ENCODE assay signal across 9 cellular contexts in genomic region chr16:88924834-88925539, GRCh38. TPM values are rescaled to one million over a fixed set of nuclear protein-coding genes. Genes with fewer than 3 reads are reported as not detected.
A peak's percentile ranks its signal among the peaks of the same experiment; 100 is the strongest.
DNase-seq lines count a peak whose midpoint lies in the region; ATAC-seq and TF ChIP-seq lines count a peak whose summit lies in the region.
"Had no signal": no experiment of that assay in that cellular context is flagged by ENCODE, and none has a peak within 500 bp of the region (broad histone marks: within the 10 kb centered on the region; RNA-seq: fewer than 3 reads in every experiment).

No MANE protein-coding gene starts in this region.

- H3K9me2 ChIP-seq in DOHH2 (replicated peaks; ENCODE audit: control insufficient read depth, low read length) (no peaks in the 10 kb centered on the region), OCI-LY1 (ENCODE audit: low read depth, low read length) (no peaks in the 10 kb centered on the region)

- peak overlapping the region; percentile 41 for H3K4ac ChIP-seq in neuronal stem cell (ENCODE audit: low read length)

- H2BK120ac ChIP-seq in neuronal stem cell (ENCODE audit: low read depth, low read length): no peak overlapping the region

- peaks cover 98% of the 10 kb centered on the region for H3K79me2 ChIP-seq in DOHH2 (ENCODE audit: control insufficient read depth, low read length)
- no peaks in the 10 kb centered on the region for H3K79me2 ChIP-seq in OCI-LY1 (ENCODE audit: insufficient read depth, low read length)

- DNase-seq in HEK293T (ENCODE audit: extremely low spot score): peak; percentile 68
- DNase-seq in dermis blood vessel endothelial cell: peak; percentile 82
- DNase-seq in neuronal stem cell (ENCODE audit: low spot score): no peak
- DNase-seq in effector memory CD4-positive, alpha-beta T cell: no peak

- H2AK5ac ChIP-seq in neuronal stem cell (ENCODE audit: low read depth, low read length): peak overlapping the region; percentile 20

- no peaks in the 10 kb centered on the region for H3K9me3 ChIP-seq in DOHH2 (ENCODE audit: control insufficient read depth, insufficient read depth, low read length)
- H3K9me3 ChIP-seq in OCI-LY1 (ENCODE audit: low read length): no peaks in the 10 kb centered on the region
- peaks cover 0 to under 1% of the 10 kb centered on the region in 2 donors for H3K9me3 ChIP-seq in neuronal stem cell (replicated peaks in 1 of 2; ENCODE audit: control insufficient read depth in 2 of 2, insufficient read depth in 1 of 2, low read depth in 1 of 2, low read length in 2 of 2)
- no peaks in the 10 kb centered on the region for H3K9me3 ChIP-seq in effector memory CD4-positive, alpha-beta T cell (ENCODE audit: control insufficient read depth, low read length)
- H3K9me3 ChIP-seq: ovary had no signal

- peak overlapping the region; percentile 75 for H3K14ac ChIP-seq in neuronal stem cell (ENCODE audit: low read length)

- H3K27me3 ChIP-seq in DOHH2 (ENCODE audit: control insufficient read depth, low read length) (no peaks in the 10 kb centered on the region), OCI-LY1 (ENCODE audit: insufficient read depth, low read length) (no peaks in the 10 kb centered on the region; the same call in 1 of the 2 replicates), neuronal stem cell (ENCODE audit: control insufficient read depth in 3 of 3, insufficient read depth in 3 of 3, low read depth in 1 of 3, low read length in 3 of 3) (peaks cover 0 to 51% (median 0%) of the 10 kb centered on the region in 3 experiments)
- H3K27me3 ChIP-seq in effector memory CD4-positive, alpha-beta T cell (replicated peaks; ENCODE audit: control insufficient read depth, insufficient read depth, low read length, poor library complexity, severe bottlenecking): no peaks in the 10 kb centered on the region
- H3K27me3 ChIP-seq: ovary had no signal

- no peak overlapping the region for H3K4me3 ChIP-seq in DOHH2 (ENCODE audit: low read length)
- H3K4me3 ChIP-seq in OCI-LY1 (ENCODE audit: low read depth, low read length, poor library complexity, severe bottlenecking): no peak overlapping the region
- H3K4me3 ChIP-seq in neuronal stem cell (ENCODE audit: low read length in 2 of 2): no peak overlapping the region
- no peak overlapping the region for H3K4me3 ChIP-seq in effector memory CD4-positive, alpha-beta T cell (ENCODE audit: insufficient read depth, low read depth, low read length, poor library complexity, severe bottlenecking)
- H3K4me3 ChIP-seq: ovary had no signal

- H3K9ac ChIP-seq in OCI-LY1 (ENCODE audit: low read length): no peak overlapping the region
- H3K9ac ChIP-seq in neuronal stem cell (ENCODE audit: low read depth, low read length, poor library complexity): peak overlapping the region; percentile 37

- H2AFZ ChIP-seq in OCI-LY1 (ENCODE audit: low read length) (no peak overlapping the region), neuronal stem cell (ENCODE audit: low read length) (peak overlapping the region; percentile 40)

- H4K20me1 ChIP-seq in DOHH2 (ENCODE audit: control insufficient read depth, insufficient read depth, low read depth, low read length): peaks cover 31% of the 10 kb centered on the region
- H4K20me1 ChIP-seq in OCI-LY1 (ENCODE audit: insufficient read depth, low read length): no peaks in the 10 kb centered on the region

- peak overlapping the region; percentile 80 for H3K18ac ChIP-seq in neuronal stem cell (ENCODE audit: low read length)

- H2BK5ac ChIP-seq in neuronal stem cell (ENCODE audit: low read length): peak overlapping the region; percentile 35

- CTCF ChIA-PET in HEK293T (lab: Yijun Ruan, JAX): no interaction called here

- H4K91ac ChIP-seq in neuronal stem cell (ENCODE audit: low read depth, low read length, poor library complexity): no peak overlapping the region

- no peak overlapping the region for H3K27ac ChIP-seq in DOHH2 (ENCODE audit: low read depth, low read length)
- no peak overlapping the region for H3K27ac ChIP-seq in OCI-LY1 (ENCODE audit: low read depth, low read length, poor library complexity, severe bottlenecking)
- H3K27ac ChIP-seq in neuronal stem cell (replicated peaks; ENCODE audit: low read length): no peak overlapping the region
- no peak overlapping the region for H3K27ac ChIP-seq in effector memory CD4-positive, alpha-beta T cell (ENCODE audit: insufficient read depth, low read length, poor library complexity, severe bottlenecking)
- H3K27ac ChIP-seq: ovary had no signal

- peak overlapping the region; percentile 84 for H2BK12ac ChIP-seq in neuronal stem cell (ENCODE audit: low read length)

- peaks cover 1% of the 10 kb centered on the region for H3K79me1 ChIP-seq in neuronal stem cell (ENCODE audit: low read depth, low read length)

- WGBS in neuronal stem cell (ENCODE audit: extremely low coverage in 2 of 2, insufficient read length in 2 of 2, insufficient replicate concordance in 1 of 2), 2 donors: no CpG with 5 or more reads among the region's 30 CpGs

- POLR2A ChIA-PET in HEK293T (lab: Yijun Ruan, JAX): no interaction called here

- H2BK15ac ChIP-seq in neuronal stem cell (ENCODE audit: low read length): peak overlapping the region; percentile 64

- H3K4me1 ChIP-seq in DOHH2 (ENCODE audit: control insufficient read depth, low read length) (peaks cover 51% of the 10 kb centered on the region), OCI-LY1 (ENCODE audit: insufficient read depth, low read length, severe bottlenecking) (peaks cover 31% of the 10 kb centered on the region), neuronal stem cell (ENCODE audit: control insufficient read depth in 2 of 2, insufficient read depth in 1 of 2, low read depth in 1 of 2, low read length in 2 of 2) (peaks cover 18 to 34% of the 10 kb centered on the region in 2 donors)
- peaks cover 9% of the 10 kb centered on the region for H3K4me1 ChIP-seq in effector memory CD4-positive, alpha-beta T cell (ENCODE audit: control insufficient read depth, insufficient read depth, low read length, poor library complexity, severe bottlenecking)

- H3F3A ChIP-seq in DOHH2 (ENCODE audit: control insufficient read depth, insufficient read depth): no peaks in the 10 kb centered on the region
- H3F3A ChIP-seq in OCI-LY1 (ENCODE audit: insufficient read depth, low read length): no peaks in the 10 kb centered on the region

- H3K36me3 ChIP-seq in DOHH2 (ENCODE audit: control insufficient read depth, low read length) (peaks cover 20% of the 10 kb centered on the region), OCI-LY1 (ENCODE audit: insufficient read depth, low read length) (no peaks in the 10 kb centered on the region; the same call in 1 of the 2 replicates), neuronal stem cell (replicated peaks in 1 of 2; ENCODE audit: control insufficient read depth in 2 of 2, insufficient read depth in 2 of 2, low read length in 2 of 2) (no peaks in the 10 kb centered on the region)
- H3K36me3 ChIP-seq in effector memory CD4-positive, alpha-beta T cell (ENCODE audit: control insufficient read depth, insufficient read depth, low read length): no peaks in the 10 kb centered on the region
- H3K36me3 ChIP-seq: ovary had no signal

- no peak overlapping the region for H4K8ac ChIP-seq in neuronal stem cell (ENCODE audit: low read depth, low read length)

- TF ChIP-seq CTCF in DOHH2 (IDR thresholded peaks at IDR 0.05; ENCODE audit: low read depth, low read length, poor library complexity, severe bottlenecking) (peak; percentile 65), OCI-LY1 (IDR thresholded peaks at IDR 0.05; ENCODE audit: low read length) (peak; percentile 56)

- H3K23ac ChIP-seq in neuronal stem cell (ENCODE audit: low read depth, low read length, poor library complexity): peak overlapping the region; percentile 75

- H3K4me2 ChIP-seq in DOHH2 (ENCODE audit: low read length) (peak overlapping the region; percentile 27; the same call in 1 of the 2 replicates), OCI-LY1 (ENCODE audit: low read length) (no peak overlapping the region), neuronal stem cell (ENCODE audit: insufficient read depth, low read length, poor library complexity, severe bottlenecking) (no peak overlapping the region)

- no peak for ATAC-seq in HG02981 (IDR thresholded peaks at IDR 0.05; ENCODE audit: unreplicated experiment)
- ATAC-seq in HG02840 (IDR thresholded peaks at IDR 0.05; ENCODE audit: low FRiP score, unreplicated experiment): no peak

TF ChIP-seq in HEK293T, 16 proteins besides CTCF, POLR2A, EP300 and RAD21:
- no peak for TF ChIP-seq NFRKB (IDR thresholded peaks at IDR 0.05)
- no peak for TF ChIP-seq FOXM1 (IDR thresholded peaks at IDR 0.05; ENCODE audit: borderline replicate concordance)
- no peak for TF ChIP-seq SUZ12 (IDR thresholded peaks at IDR 0.05)

RNA-seq across cellular contexts. Expression of gene CBFA2T3, which starts 52.0 kb away (rescaled TPM):
- total RNA-seq in dermis blood vessel endothelial cell: 0.14 TPM in 1 of 2 replicates, not detected in the other
- 8.3 TPM for polyA plus RNA-seq in neuronal stem cell (2013, experiment 1 of 2)
- polyA plus RNA-seq in neuronal stem cell (2013, experiment 2 of 2): 8.0 TPM

RNA-seq across cellular contexts. Expression of gene PABPN1L, which starts 58.5 kb away (rescaled TPM):
- total RNA-seq in dermis blood vessel endothelial cell: not detected in 2 replicates
- not detected for polyA plus RNA-seq in neuronal stem cell (2013, experiment 1 of 2)
- polyA plus RNA-seq in neuronal stem cell (2013, experiment 2 of 2): not detected
- total RNA-seq: ovary had no signal

Comparison
In these comparisons a context has a peak if more than half of its experiments do, and no peak if none do; other contexts are left out.
1. DNase-seq: peak in HEK293T (single experiment) and dermis blood vessel endothelial cell (single experiment); none in neuronal stem cell (single experiment) and effector memory CD4-positive, alpha-beta T cell (0 of 3).